22 cellular contexts compared by ENCODE assay signal in the genomic region with DNA sequence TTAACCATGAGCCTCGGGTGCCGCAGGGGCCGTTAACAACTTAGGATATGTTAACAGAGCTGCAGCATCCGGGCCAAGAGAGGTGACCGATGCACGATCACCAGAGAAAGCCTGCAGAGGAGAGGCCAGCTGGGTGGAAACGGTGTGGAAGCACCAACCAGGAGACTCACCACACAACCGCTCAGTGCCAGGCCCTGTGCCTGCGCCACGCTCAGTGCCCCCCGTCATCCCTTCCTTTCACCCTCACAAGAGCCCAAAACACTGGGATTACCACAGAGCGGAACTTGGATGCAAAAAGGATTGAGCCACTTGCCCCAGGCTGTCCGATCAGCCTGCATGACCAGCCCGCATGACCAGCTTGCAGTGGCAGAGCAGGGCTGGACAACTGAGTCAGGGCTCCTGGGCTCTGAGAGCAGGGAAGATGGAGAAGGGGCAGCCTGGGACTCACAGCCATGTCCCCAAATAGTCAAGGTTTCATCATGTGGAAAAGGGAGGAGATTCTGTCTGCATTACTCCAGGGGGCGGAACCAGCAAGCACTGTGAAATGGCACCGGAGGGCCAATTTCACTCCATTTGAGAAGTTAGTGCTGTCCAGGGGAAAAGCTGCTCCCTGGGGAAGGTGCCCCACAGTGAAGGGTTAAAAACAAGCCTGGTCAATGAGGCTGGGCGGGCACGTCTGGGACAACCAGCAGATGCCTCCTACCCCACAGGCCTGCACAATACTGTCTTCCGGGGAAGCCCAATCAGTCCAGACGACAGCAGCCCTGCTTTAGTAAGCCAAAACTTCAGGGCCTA.
"Had no signal": no experiment of that assay in that cellular context is flagged by ENCODE, and none has a peak within 500 bp of the region (broad histone marks: within the 10 kb centered on the region; RNA-seq: fewer than 3 reads in every experiment).

No MANE protein-coding gene starts in this region.

- H3K27ac Mint-ChIP-seq: mesothelial cell of epicardium; natural killer cell; progenitor cell of endocrine pancreas; stimulated activated naive B cell treated with anti-CD40 and anti-IgM and Interleukin-4, amounts not matched to agents 10 μg/mL and 1 μg/mL and 100 μg/mL, for 72 hours had no signal

- H3K36me3 Mint-ChIP-seq: mesothelial cell of epicardium; natural killer cell; stimulated activated naive B cell treated with anti-CD40 and anti-IgM and Interleukin-4, amounts not matched to agents 10 μg/mL and 1 μg/mL and 100 μg/mL, for 72 hours had no signal

- DNase-seq: cortex of kidney; effector CD8-positive, alpha-beta T cell; gastrocnemius medialis; heart right ventricle; islet precursor cell; natural killer cell; occipital lobe; right cardiac atrium; stimulated activated CD4-positive, alpha-beta T cell treated with anti-CD3 and anti-CD28 coated beads, Interleukin-15, amount 100 ng/mL, for 24 hours; stimulated activated CD4-positive, alpha-beta T cell treated with anti-CD3 and anti-CD28 coated beads, Interleukin-1b, Interleukin-23, amount 100 ng/mL, for 48 hours; stimulated activated CD4-positive, alpha-beta T cell treated with anti-CD3 and anti-CD28 coated beads, Interleukin-4, amount 100 ng/mL, for 24 hours; stimulated activated naive B cell treated with anti-CD40 and anti-IgM and Interleukin-4, amounts not matched to agents 10 μg/mL and 1 μg/mL and 100 μg/mL, for 72 hours; stimulated activated naive CD8-positive, alpha-beta T cell treated with anti-CD3 and anti-CD28 coated beads, Interleukin-15, amount 100 ng/mL, for 72 hours; transverse colon had no signal

- H3K4me3 Mint-ChIP-seq: mesothelial cell of epicardium; natural killer cell; neural crest cell; stimulated activated naive B cell treated with anti-CD40 and anti-IgM and Interleukin-4, amounts not matched to agents 10 μg/mL and 1 μg/mL and 100 μg/mL, for 72 hours; stimulated activated naive CD8-positive, alpha-beta T cell treated with anti-CD3 and anti-CD28 coated beads, Interleukin-15, amount 100 ng/mL, for 72 hours had no signal

- H3K4me1 ChIP-seq: gastrocnemius medialis, heart right ventricle, pancreas, transverse colon had no signal

- H3K27ac ChIP-seq: dorsolateral prefrontal cortex, esophagus muscularis mucosa, gastrocnemius medialis, heart right ventricle, pancreas, thoracic aorta, transverse colon had no signal

- ATAC-seq: gastrocnemius medialis; heart right ventricle; left lobe of liver; natural killer cell; pancreas; right cardiac atrium; stimulated activated naive B cell treated with anti-CD40 and anti-IgM and Interleukin-4, amounts not matched to agents 10 μg/mL and 1 μg/mL and 100 μg/mL, for 72 hours; stimulated activated naive CD8-positive, alpha-beta T cell treated with anti-CD3 and anti-CD28 coated beads, Interleukin-15, amount 100 ng/mL, for 72 hours had no signal

- H3K27me3 Mint-ChIP-seq: stimulated activated naive CD8-positive, alpha-beta T cell treated with anti-CD3 and anti-CD28 coated beads, Interleukin-15, amount 100 ng/mL, for 72 hours had no signal

- H3K36me3 ChIP-seq: gastrocnemius medialis, heart right ventricle, pancreas, transverse colon had no signal

- H3K9me3 ChIP-seq: esophagus muscularis mucosa, gastrocnemius medialis, heart right ventricle, pancreas, thoracic aorta, transverse colon had no signal

- H3K4me3 ChIP-seq: dorsolateral prefrontal cortex, esophagus muscularis mucosa, gastrocnemius medialis, heart right ventricle, pancreas, thoracic aorta, transverse colon had no signal

- H3K4me1 Mint-ChIP-seq: mesothelial cell of epicardium; natural killer cell; neural crest cell; stimulated activated naive B cell treated with anti-CD40 and anti-IgM and Interleukin-4, amounts not matched to agents 10 μg/mL and 1 μg/mL and 100 μg/mL, for 72 hours; stimulated activated naive CD8-positive, alpha-beta T cell treated with anti-CD3 and anti-CD28 coated beads, Interleukin-15, amount 100 ng/mL, for 72 hours had no signal

- H3K9me3 Mint-ChIP-seq: mesothelial cell of epicardium; natural killer cell; neural crest cell; stimulated activated naive B cell treated with anti-CD40 and anti-IgM and Interleukin-4, amounts not matched to agents 10 μg/mL and 1 μg/mL and 100 μg/mL, for 72 hours; stimulated activated naive CD8-positive, alpha-beta T cell treated with anti-CD3 and anti-CD28 coated beads, Interleukin-15, amount 100 ng/mL, for 72 hours had no signal

- H3K27me3 ChIP-seq: esophagus muscularis mucosa, gastrocnemius medialis, heart right ventricle, pancreas, transverse colon had no signal
